ENCODE assay signal across 13 cellular contexts in genomic region chr5:135364416-135365262, GRCh38. TPM values are rescaled to one million over a fixed set of nuclear protein-coding genes. Genes with fewer than 3 reads are reported as not detected.
A peak's percentile ranks its signal among the peaks of the same experiment; 100 is the strongest.
DNase-seq lines count a peak whose midpoint lies in the region; ATAC-seq and TF ChIP-seq lines count a peak whose summit lies in the region.
"Had no signal": no experiment of that assay in that cellular context is flagged by ENCODE, and none has a peak within 500 bp of the region (broad histone marks: within the 10 kb centered on the region; RNA-seq: fewer than 3 reads in every experiment).

No MANE protein-coding gene starts in this region.

- no peaks in the 10 kb centered on the region for H3K27me3 ChIP-seq in breast epithelium
- H3K27me3 ChIP-seq: dorsolateral prefrontal cortex had no signal

- H3K36me3 Mint-ChIP-seq in MCF 10A (ENCODE audit: insufficient read depth, unreplicated experiment): peaks cover 72% of the 10 kb centered on the region

- peaks cover 4% of the 10 kb centered on the region for H3K36me3 ChIP-seq in breast epithelium

- POLR2A ChIA-PET in MCF 10A (lab: Yijun Ruan, JAX): interaction anchor here (0.6 to 1.8 kb wide), 4 partner anchors 9 to 601 kb away, joined by 3 to 5 read pairs (median 4); no protein-coding TSS in a partner anchor

- H3K4me1 ChIP-seq in breast epithelium: no peaks in the 10 kb centered on the region
- H3K4me1 ChIP-seq: A549 had no signal

- H3K4me3 Mint-ChIP-seq in MCF 10A (ENCODE audit: unreplicated experiment): no peak overlapping the region
- H3K4me3 Mint-ChIP-seq: CD8-positive, alpha-beta T cell had no signal

- ATAC-seq in left colon: peak; percentile 85
- no peak for ATAC-seq in GM19452 (IDR thresholded peaks at IDR 0.05; ENCODE audit: unreplicated experiment)
- ATAC-seq: A549; CD8-positive, alpha-beta T cell had no signal

- DNase-seq in MCF 10A (ENCODE audit: unreplicated experiment) (no peak), breast epithelium (ENCODE audit: low spot score in 2 of 2) (no peak), NCI-H2196 treated with DMSO at 0.1 percent for 48 hours (lab: John Stamatoyannopoulos, UW; ENCODE audit: unreplicated experiment) (peak; percentile 29), left colon (peak in 1 of 2 donors; percentile 43), GM19238 (ENCODE audit: insufficient read length, low spot score) (no peak), HPDE6-E6E7 (ENCODE audit: extremely low spot score) (no peak)
- no peak for DNase-seq in effector CD4-positive, alpha-beta T cell
- DNase-seq: activated effector memory CD4-positive, alpha-beta T cell treated with anti-CD3 and anti-CD28 coated beads, Interleukin-2, amount 50 U/mL, for 16 hours; CD8-positive, alpha-beta T cell; dorsolateral prefrontal cortex; RPMI8226 had no signal

- no TSS peak for BruUV-seq in MCF 10A (replicated peaks; lab: Mats Ljungman, UMichigan)

- intact Hi-C loops in MCF 10A (cut with micrococcal nuclease): loop anchor here (10.0 kb wide), 1 partner anchor 60 kb away; no protein-coding TSS in a partner anchor
- intact Hi-C loops in breast epithelium (cut with DNase I; ENCODE audit: low total_unique reads): no loop called here
- intact Hi-C loops in left colon (cut with DNase I, micrococcal nuclease): no loop called here

- peak overlapping the region; percentile 61 for H3K27ac Mint-ChIP-seq in MCF 10A (ENCODE audit: low read depth, unreplicated experiment)

- CTCF ChIA-PET in MCF 10A (lab: Yijun Ruan, JAX): interaction anchor here (0.7 to 1.3 kb wide), 3 partner anchors 62 to 581 kb away, joined by 3 to 7 read pairs (median 3); no protein-coding TSS in a partner anchor

- no peak overlapping the region for H3K4me3 ChIP-seq in breast epithelium
- H3K4me3 ChIP-seq: A549, dorsolateral prefrontal cortex had no signal

- peaks cover 5% of the 10 kb centered on the region for H3K4me1 Mint-ChIP-seq in MCF 10A (ENCODE audit: insufficient read depth, unreplicated experiment)

- no peaks in the 10 kb centered on the region for H3K9me3 Mint-ChIP-seq in MCF 10A (ENCODE audit: unreplicated experiment)
- H3K9me3 Mint-ChIP-seq: CD8-positive, alpha-beta T cell had no signal

- TF ChIP-seq CTCF in MCF 10A (IDR thresholded peaks at IDR 0.05; ENCODE audit: unreplicated experiment): no peak
- no peak for TF ChIP-seq CTCF in breast epithelium (IDR thresholded peaks at IDR 0.05)

- no peak for TF ChIP-seq POLR2A in breast epithelium (IDR thresholded peaks at IDR 0.05)

- peak overlapping the region in 1 of 2 donors; percentile 13 for H3K27ac ChIP-seq in breast epithelium
- H3K27ac ChIP-seq: A549, dorsolateral prefrontal cortex had no signal

- H3K9me3 ChIP-seq in breast epithelium: no peaks in the 10 kb centered on the region
- H3K9me3 ChIP-seq: A549 had no signal

- H3K27me3 Mint-ChIP-seq in MCF 10A (ENCODE audit: insufficient read depth, unreplicated experiment): no peaks in the 10 kb centered on the region

RNA-seq across cellular contexts. Expression of gene MACROH2A1, which starts 34.4 kb away (rescaled TPM):
- total RNA-seq in MCF 10A (2022) (266 and 306 TPM in 2 replicates), breast epithelium (100 to 1,000 TPM; 255 to 293 (median 272) TPM), left colon (100 to 1,000 TPM; 212 to 216 TPM)
